Comparison of ENCODE assay signal across 10 cellular contexts in genomic region chr2:42967959-42968674, GRCh38.
DNase-seq lines count a peak whose midpoint lies in the region; ATAC-seq and TF ChIP-seq lines count a peak whose summit lies in the region.
"Had no signal": no experiment of that assay in that cellular context is flagged by ENCODE, and none has a peak within 500 bp of the region (broad histone marks: within the 10 kb centered on the region; RNA-seq: fewer than 3 reads in every experiment).

No MANE protein-coding gene starts in this region.

- H4K20me1 ChIP-seq in BLaER1, result no peaks in the 10 kb centered on the region

- CTCF ChIA-PET in RWPE1 (lab: Yijun Ruan, JAX), result interaction anchor here (0.6 kb wide), 1 partner anchor 630 kb away, joined by 3 read pairs; no protein-coding TSS in a partner anchor

- H3K9me3 ChIP-seq in BLaER1, result no peaks in the 10 kb centered on the region

- no peak for TF ChIP-seq CTCF in RWPE1 (conservative IDR thresholded peaks at IDR 0.05; ENCODE audit: low read depth)
- no peak for TF ChIP-seq CTCF in fibroblast of villous mesenchyme (IDR thresholded peaks at IDR 0.05; ENCODE audit: insufficient read depth, low read depth, low read length)

- H3K36me3 ChIP-seq in BLaER1, result no peaks in the 10 kb centered on the region
- H3K36me3 ChIP-seq in rectal smooth muscle tissue (ENCODE audit: control insufficient read depth, insufficient read depth, low read length), result no peaks in the 10 kb centered on the region
- H3K36me3 ChIP-seq: cardiac muscle cell had no signal

- DNase-seq in RWPE1 (ENCODE audit: low spot score), result no peak
- DNase-seq in fibroblast of villous mesenchyme (ENCODE audit: low read depth), result peak; percentile 85
- DNase-seq in NAMALWA (ENCODE audit: low spot score), result no peak
- DNase-seq in pons (ENCODE audit: low spot score), result no peak
- DNase-seq: activated CD4-positive, alpha-beta T cell treated with anti-CD3 and anti-CD28 coated beads for 36 hours had no signal

- H3K27me3 ChIP-seq in BLaER1, result no peaks in the 10 kb centered on the region
- H3K27me3 ChIP-seq in rectal smooth muscle tissue (ENCODE audit: control insufficient read depth, insufficient read depth, low read length), result no peaks in the 10 kb centered on the region
- H3K27me3 ChIP-seq: cardiac muscle cell had no signal

- no peak for ATAC-seq in GM18517 (IDR thresholded peaks at IDR 0.05; ENCODE audit: unreplicated experiment)
- no peak for ATAC-seq in HG03196 (IDR thresholded peaks at IDR 0.05; ENCODE audit: unreplicated experiment)
- ATAC-seq: activated CD4-positive, alpha-beta T cell treated with anti-CD3 and anti-CD28 coated beads for 36 hours had no signal

- H3K27ac ChIP-seq in BLaER1 (peak overlapping the region; percentile 29; the same call in 1 of the 2 replicates), RWPE1 (peak overlapping the region; percentile 54), rectal smooth muscle tissue (ENCODE audit: low read depth, low read length) (peak overlapping the region; percentile 45)
- H3K27ac ChIP-seq: cardiac muscle cell had no signal

- no peak overlapping the region for H3K4me3 ChIP-seq in BLaER1
- H3K4me3 ChIP-seq in fibroblast of villous mesenchyme (ENCODE audit: low read depth, low read length), result no peak overlapping the region
- H3K4me3 ChIP-seq in rectal smooth muscle tissue (ENCODE audit: low read length), result no peak overlapping the region
- H3K4me3 ChIP-seq: cardiac muscle cell had no signal

- H3K9ac ChIP-seq in BLaER1 (no peak overlapping the region; the same call in 1 of the 2 replicates), rectal smooth muscle tissue (ENCODE audit: low read length) (no peak overlapping the region)

- POLR2A ChIA-PET in RWPE1 (lab: Yijun Ruan, JAX; ENCODE audit: low non-redundant PET), result no interaction called here

- H3K4me1 ChIP-seq in BLaER1 (peaks cover 83% of the 10 kb centered on the region), rectal smooth muscle tissue (ENCODE audit: control insufficient read depth, insufficient read depth, low read length) (peaks cover 8% of the 10 kb centered on the region)

- H3K4me2 ChIP-seq in BLaER1, result no peak overlapping the region
